Comparison of ENCODE assay signal across 10 cellular contexts in genomic region chr11:130428692-130429681, GRCh38. TPM values are rescaled to one million over a fixed set of nuclear protein-coding genes. Genes with fewer than 3 reads are reported as not detected.
A peak's percentile ranks its signal among the peaks of the same experiment; 100 is the strongest.
DNase-seq lines count a peak whose midpoint lies in the region; TF ChIP-seq lines count a peak whose summit lies in the region.
"Had no signal": no experiment of that assay in that cellular context is flagged by ENCODE, and none has a peak within 500 bp of the region (broad histone marks: within the 10 kb centered on the region; RNA-seq: fewer than 3 reads in every experiment).

No MANE protein-coding gene starts in this region.

- DNase-seq in MM.1S (no peak), endothelial cell (ENCODE audit: low spot score) (no peak), iPS-NIHi7 (ENCODE audit: extremely low spot score) (no peak), NCI-H1048 (lab: John Stamatoyannopoulos, UW) (no peak), NOMO-1 treated with dmso at 0.1 percent for 144 hours (lab: John Stamatoyannopoulos, UW; ENCODE audit: unreplicated experiment) (no peak), NCI-H187 (lab: John Stamatoyannopoulos, UW) (no peak)

- H3K4me3 Mint-ChIP-seq in endothelial cell (ENCODE audit: unreplicated experiment): peak overlapping the region; percentile 88

- peak overlapping the region; percentile 74 for H3K4me2 ChIP-seq in BLaER1
- H3K4me2 ChIP-seq in MM.1S (ENCODE audit: low read depth, low read length): peak overlapping the region; percentile 49; the same call in 1 of the 2 replicates

- TF ChIP-seq CTCF in MM.1S (IDR thresholded peaks at IDR 0.05; ENCODE audit: low read length): no peak
- TF ChIP-seq CTCF in endothelial cell (IDR thresholded peaks at IDR 0.05; ENCODE audit: unreplicated experiment): no peak

- no peaks in the 10 kb centered on the region for H3K79me2 ChIP-seq in MM.1S (ENCODE audit: low read length)

- H3K4me1 Mint-ChIP-seq in endothelial cell (ENCODE audit: unreplicated experiment): peaks cover 13% of the 10 kb centered on the region

- no peak overlapping the region for H3K27ac ChIP-seq in BLaER1
- no peak overlapping the region for H3K27ac ChIP-seq in MM.1S (ENCODE audit: low read length)
- H3K27ac ChIP-seq: SJCRH30 had no signal

- H3K27me3 ChIP-seq in BLaER1 (peaks cover 70% of the 10 kb centered on the region), MM.1S (replicated peaks; ENCODE audit: insufficient read depth, low read length) (peaks cover 49% of the 10 kb centered on the region), neuron (ENCODE audit: insufficient read depth, low read length) (peaks cover 60% of the 10 kb centered on the region)

- peaks cover 21% of the 10 kb centered on the region for H3K27me3 Mint-ChIP-seq in endothelial cell (ENCODE audit: unreplicated experiment)

- H3K36me3 ChIP-seq in BLaER1: no peaks in the 10 kb centered on the region
- no peaks in the 10 kb centered on the region for H3K36me3 ChIP-seq in MM.1S (replicated peaks; ENCODE audit: insufficient read depth, low read length)
- no peaks in the 10 kb centered on the region for H3K36me3 ChIP-seq in neuron (ENCODE audit: insufficient read depth, low read length)
- H3K36me3 ChIP-seq: SJCRH30 had no signal

- no peaks in the 10 kb centered on the region for H3F3A ChIP-seq in MM.1S (ENCODE audit: insufficient read depth, low read length)

- H3K36me3 Mint-ChIP-seq in endothelial cell (ENCODE audit: low read depth, unreplicated experiment): no peaks in the 10 kb centered on the region

- H3K4me1 ChIP-seq in BLaER1 (peaks cover 21% of the 10 kb centered on the region; the same call in 1 of the 2 replicates), MM.1S (ENCODE audit: low read length) (no peaks in the 10 kb centered on the region), neuron (ENCODE audit: insufficient read depth, low read length) (peaks cover 8% of the 10 kb centered on the region)
- H3K4me1 ChIP-seq: SJCRH30 had no signal

- no peaks in the 10 kb centered on the region for H3K9me2 ChIP-seq in MM.1S (replicated peaks; ENCODE audit: insufficient read depth, low read length)

- H3K4me3 ChIP-seq in BLaER1 (peak overlapping the region; percentile 53), MM.1S (ENCODE audit: low read length) (no peak overlapping the region), neuron (ENCODE audit: low read length) (peak overlapping the region; percentile 24)

- H2AFZ ChIP-seq in MM.1S (ENCODE audit: low read length): no peak overlapping the region
- no peak overlapping the region for H2AFZ ChIP-seq in neuron (ENCODE audit: low read depth, low read length)

- no peak overlapping the region for H3K27ac Mint-ChIP-seq in endothelial cell (ENCODE audit: unreplicated experiment)

- H3K9me3 ChIP-seq in BLaER1 (no peaks in the 10 kb centered on the region), MM.1S (replicated peaks; ENCODE audit: insufficient read depth, low read length) (no peaks in the 10 kb centered on the region), neuron (ENCODE audit: low read length) (no peaks in the 10 kb centered on the region)
- H3K9me3 ChIP-seq: SJCRH30 had no signal

- H3K9ac ChIP-seq in BLaER1: no peak overlapping the region
- no peak overlapping the region for H3K9ac ChIP-seq in MM.1S (ENCODE audit: low read length)

- no peaks in the 10 kb centered on the region for H3K9me3 Mint-ChIP-seq in endothelial cell (ENCODE audit: unreplicated experiment)

- peaks cover 46% of the 10 kb centered on the region for H4K20me1 ChIP-seq in BLaER1
- H4K20me1 ChIP-seq in MM.1S (ENCODE audit: insufficient read depth, low read length): no peaks in the 10 kb centered on the region

RNA-seq across cellular contexts. Expression of gene ADAMTS8, which starts 0.6 kb away (rescaled TPM):
- 0.31 TPM for total RNA-seq in endothelial cell (ENCODE audit: unreplicated experiment)
- total RNA-seq: kidney epithelial cell, SJCRH30 had no signal

RNA-seq across cellular contexts. Expression of gene ADAMTS15, which starts 19.5 kb away (rescaled TPM):
- 4.9 TPM for total RNA-seq in endothelial cell (ENCODE audit: unreplicated experiment)
